ENCODE assay signal across 13 cellular contexts in the genomic region with DNA sequence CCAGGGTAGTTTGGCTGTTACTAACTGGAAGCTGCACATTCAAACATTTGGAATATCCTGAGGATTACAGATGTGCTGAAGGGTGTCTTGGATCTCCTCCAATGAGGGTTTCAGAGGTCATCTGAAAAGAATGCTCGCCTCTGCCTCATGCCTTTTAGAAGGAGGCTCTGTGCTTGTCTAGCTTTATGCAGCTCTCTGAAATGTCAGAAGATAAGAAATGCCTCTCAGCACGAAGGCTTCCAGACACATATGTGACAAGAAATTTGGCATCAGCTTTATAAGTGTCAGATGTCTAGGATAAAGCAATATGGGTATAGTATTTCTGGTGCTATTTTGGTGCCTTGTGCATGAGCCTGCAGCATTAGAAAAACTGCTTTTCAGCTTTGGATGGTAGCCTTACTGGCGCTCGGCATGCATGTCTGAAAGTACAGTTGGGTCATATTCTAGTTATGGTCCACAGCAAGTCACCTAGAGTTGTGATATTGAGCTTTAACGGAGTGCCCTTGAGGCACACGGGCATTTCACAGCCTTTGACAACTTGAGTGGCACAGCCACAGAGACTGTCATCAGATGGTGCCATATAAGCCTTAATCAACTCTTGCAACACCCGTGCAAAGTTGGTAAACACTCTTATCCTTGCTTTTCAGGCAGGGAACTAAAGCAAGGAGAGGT.
DNase-seq lines count a peak whose midpoint lies in the region; ATAC-seq and TF ChIP-seq lines count a peak whose summit lies in the region.
"Had no signal": no experiment of that assay in that cellular context is flagged by ENCODE, and none has a peak within 500 bp of the region (broad histone marks: within the 10 kb centered on the region; RNA-seq: fewer than 3 reads in every experiment).

No MANE protein-coding gene starts in this region.

- DNase-seq in GM03348 (ENCODE audit: low spot score) (peak; percentile 57), SJSA1 (ENCODE audit: low read depth in 1 of 2, low spot score in 2 of 2) (peak; percentile 79 to 87), fibroblast of villous mesenchyme (ENCODE audit: low read depth) (peak; percentile 89), renal cortical epithelial cell (ENCODE audit: low read depth) (peak; percentile 39), NCI-H1417 treated with DMSO at 0.1 percent for 48 hours (lab: John Stamatoyannopoulos, UW) (no peak)
- no peak for DNase-seq in stimulated activated CD4-positive, alpha-beta T cell treated with anti-CD3 and anti-CD28 coated beads, Interleukin-2, amount 100 ng/mL, for 24 hours
- DNase-seq: activated CD4-positive, alpha-beta memory T cell treated with anti-CD3 and anti-CD28 coated beads, Interleukin-2, amount 10 ng/mL, durations not matched to agents 7 days and 5 days; KBM-7; mesendoderm; stimulated activated CD8-positive, alpha-beta memory T cell treated with anti-CD3 and anti-CD28 coated beads, Interleukin-4, amount 100 ng/mL, for 48 hours had no signal

- ATAC-seq in HG02938 (IDR thresholded peaks at IDR 0.05; ENCODE audit: unreplicated experiment) = no peak
- ATAC-seq in GM18858 (IDR thresholded peaks at IDR 0.05; ENCODE audit: unreplicated experiment) = no peak
- ATAC-seq: gastroesophageal sphincter had no signal

- no peak overlapping the region for H3K4me3 ChIP-seq in SJSA1
- no peak overlapping the region for H3K4me3 ChIP-seq in fibroblast of villous mesenchyme (ENCODE audit: low read depth, low read length)
- H3K4me3 ChIP-seq: gastroesophageal sphincter had no signal

- H3K27ac ChIP-seq in SJSA1 = peak overlapping the region; percentile 94
- H3K27ac ChIP-seq: gastroesophageal sphincter had no signal

- no peaks in the 10 kb centered on the region for H3K36me3 ChIP-seq in SJSA1
- H3K36me3 ChIP-seq: gastroesophageal sphincter had no signal

- H3K27me3 ChIP-seq in SJSA1 (replicated peaks) = no peaks in the 10 kb centered on the region
- H3K27me3 ChIP-seq: gastroesophageal sphincter had no signal

- peaks cover 66% of the 10 kb centered on the region for H3K4me1 ChIP-seq in SJSA1 (replicated peaks)

- TF ChIP-seq CTCF in fibroblast of villous mesenchyme (IDR thresholded peaks at IDR 0.05; ENCODE audit: insufficient read depth, low read depth, low read length) = no peak

- H3K9me3 ChIP-seq in SJSA1 (replicated peaks) = no peaks in the 10 kb centered on the region; the same call in 1 of the 2 replicates
- H3K9me3 ChIP-seq: gastroesophageal sphincter had no signal

Comparison
In these comparisons a context has a peak if more than half of its experiments do, and no peak if none do; other contexts are left out.
1. DNase-seq: peak in GM03348 (single experiment), SJSA1 (2 of 2), fibroblast of villous mesenchyme (single experiment) and renal cortical epithelial cell (single experiment); none in stimulated activated CD4-positive, alpha-beta T cell treated with anti-CD3 and anti-CD28 coated beads, Interleukin-2, amount 100 ng/mL, for 24 hours (0 of 2) and NCI-H1417 treated with DMSO at 0.1 percent for 48 hours (single experiment).